ENCODE assay signal across 19 cellular contexts in genomic region chr7:157493017-157493416, GRCh38.
DNase-seq lines count a peak whose midpoint lies in the region; ATAC-seq, FAIRE-seq and TF ChIP-seq lines count a peak whose summit lies in the region.
"Had no signal": no experiment of that assay in that cellular context is flagged by ENCODE, and none has a peak within 500 bp of the region (broad histone marks: within the 10 kb centered on the region; RNA-seq: fewer than 3 reads in every experiment).

No MANE protein-coding gene starts in this region.

- no peaks in the 10 kb centered on the region for H3K27me3 Mint-ChIP-seq in activated naive CD4-positive, alpha-beta T cell treated with anti-CD3 and anti-CD28 coated beads, Interleukin-2, amount 50 U/mL, for 24 hours
- peaks cover 28% of the 10 kb centered on the region for H3K27me3 Mint-ChIP-seq in activated naive CD4-positive, alpha-beta T cell treated with anti-CD3 and anti-CD28 coated beads, Interleukin-2, amount 10 ng/mL, durations not matched to agents 7 days and 5 days
- H3K27me3 Mint-ChIP-seq in stimulated activated naive CD8-positive, alpha-beta T cell treated with anti-CD3 and anti-CD28 coated beads, Interleukin-15, amount 100 ng/mL, for 72 hours = peaks cover 25% of the 10 kb centered on the region

- H3K27ac ChIP-seq in testis = no peak overlapping the region
- H3K27ac ChIP-seq: WERI-Rb-1 had no signal

- no peak for TF ChIP-seq POLR2A in testis (IDR thresholded peaks at IDR 0.05)

- ATAC-seq in stimulated activated naive CD8-positive, alpha-beta T cell treated with anti-CD3 and anti-CD28 coated beads, Interleukin-15, amount 100 ng/mL, for 72 hours = no peak
- ATAC-seq: HCT116 had no signal

- CTCF ChIA-PET in activated naive CD4-positive, alpha-beta T cell treated with anti-CD3 and anti-CD28 coated beads, Interleukin-2, amount 10 ng/mL, durations not matched to agents 7 days and 5 days (lab: Charles Lee) = interaction anchor here (1.0 kb wide), 1 partner anchor 21 kb away, joined by 3 read pairs; no protein-coding TSS in a partner anchor

- H3K27ac Mint-ChIP-seq in activated naive CD4-positive, alpha-beta T cell treated with anti-CD3 and anti-CD28 coated beads, Interleukin-2, amount 50 U/mL, for 24 hours = peak overlapping the region; percentile 30
- H3K27ac Mint-ChIP-seq in activated naive CD4-positive, alpha-beta T cell treated with anti-CD3 and anti-CD28 coated beads, Interleukin-2, amount 10 ng/mL, durations not matched to agents 7 days and 5 days = no peak overlapping the region
- no peak overlapping the region for H3K27ac Mint-ChIP-seq in stimulated activated naive CD8-positive, alpha-beta T cell treated with anti-CD3 and anti-CD28 coated beads, Interleukin-15, amount 100 ng/mL, for 72 hours
- H3K27ac Mint-ChIP-seq: mesothelial cell of epicardium had no signal

- DNase-seq in activated naive CD4-positive, alpha-beta T cell treated with anti-CD3 and anti-CD28 coated beads, Interleukin-2, amount 10 ng/mL, durations not matched to agents 7 days and 5 days = no peak
- DNase-seq in NCI-H226 (peak; percentile 32), bronchial epithelial cell (ENCODE audit: low read depth) (no peak), testis (peak; percentile 11), NCI-H446 (lab: John Stamatoyannopoulos, UW) (no peak)
- no peak for DNase-seq in stimulated activated naive CD8-positive, alpha-beta T cell treated with anti-CD3 and anti-CD28 coated beads, Interleukin-15, amount 100 ng/mL, for 72 hours
- DNase-seq: activated effector memory CD4-positive, alpha-beta T cell treated with anti-CD3 and anti-CD28 coated beads, Interleukin-2, amount 50 U/mL, for 16 hours; amniotic stem cell; CD4-positive, alpha-beta memory T cell; central memory CD4-positive, alpha-beta T cell; DMS53; effector CD4-positive, alpha-beta T cell; NCI-H2029; small intestine; WERI-Rb-1 had no signal

- peak; percentile 55 for FAIRE-seq in bronchial epithelial cell (lab: Jason Lieb, UNC)
- FAIRE-seq: small intestine had no signal

- H3K4me1 ChIP-seq in testis = no peaks in the 10 kb centered on the region

- peaks cover 55% of the 10 kb centered on the region for H3K4me1 Mint-ChIP-seq in activated naive CD4-positive, alpha-beta T cell treated with anti-CD3 and anti-CD28 coated beads, Interleukin-2, amount 50 U/mL, for 24 hours
- peaks cover 51% of the 10 kb centered on the region for H3K4me1 Mint-ChIP-seq in activated naive CD4-positive, alpha-beta T cell treated with anti-CD3 and anti-CD28 coated beads, Interleukin-2, amount 10 ng/mL, durations not matched to agents 7 days and 5 days
- peaks cover 59% of the 10 kb centered on the region for H3K4me1 Mint-ChIP-seq in stimulated activated naive CD8-positive, alpha-beta T cell treated with anti-CD3 and anti-CD28 coated beads, Interleukin-15, amount 100 ng/mL, for 72 hours
- H3K4me1 Mint-ChIP-seq: mesothelial cell of epicardium had no signal

- intact Hi-C loops in testis (cut with DNase I; ENCODE audit: low total_unique reads) = no loop called here

- no peak for TF ChIP-seq CTCF in bronchial epithelial cell (IDR thresholded peaks at IDR 0.05; ENCODE audit: insufficient read depth, low read length, severe bottlenecking)
- TF ChIP-seq CTCF in testis (IDR thresholded peaks at IDR 0.05) = no peak

- H3K4me3 ChIP-seq in bronchial epithelial cell (ENCODE audit: low read depth, low read length) (no peak overlapping the region), testis (no peak overlapping the region)

- no peaks in the 10 kb centered on the region for H3K27me3 ChIP-seq in bronchial epithelial cell (ENCODE audit: control insufficient read depth, insufficient read depth, low read length)
- H3K27me3 ChIP-seq in testis = no peaks in the 10 kb centered on the region

- H3K36me3 ChIP-seq in bronchial epithelial cell (ENCODE audit: control insufficient read depth, insufficient read depth, low read length) (no peaks in the 10 kb centered on the region), testis (ENCODE audit: low read depth, missing control alignments) (no peaks in the 10 kb centered on the region)
- H3K36me3 ChIP-seq: WERI-Rb-1 had no signal

- WGBS in testis, 2 donors = 61 to 85% methylated on average over 3 to 5 of the region's 5 CpGs

- no peaks in the 10 kb centered on the region for H3K9me3 ChIP-seq in testis

- no peaks in the 10 kb centered on the region for H3K9me3 Mint-ChIP-seq in activated naive CD4-positive, alpha-beta T cell treated with anti-CD3 and anti-CD28 coated beads, Interleukin-2, amount 50 U/mL, for 24 hours
- H3K9me3 Mint-ChIP-seq in activated naive CD4-positive, alpha-beta T cell treated with anti-CD3 and anti-CD28 coated beads, Interleukin-2, amount 10 ng/mL, durations not matched to agents 7 days and 5 days = peaks cover 21% of the 10 kb centered on the region
- peaks cover 7 to 8% of the 10 kb centered on the region in 2 donors for H3K9me3 Mint-ChIP-seq in stimulated activated naive CD8-positive, alpha-beta T cell treated with anti-CD3 and anti-CD28 coated beads, Interleukin-15, amount 100 ng/mL, for 72 hours

- H3K4me3 Mint-ChIP-seq in activated naive CD4-positive, alpha-beta T cell treated with anti-CD3 and anti-CD28 coated beads, Interleukin-2, amount 50 U/mL, for 24 hours = no peak overlapping the region
- H3K4me3 Mint-ChIP-seq in activated naive CD4-positive, alpha-beta T cell treated with anti-CD3 and anti-CD28 coated beads, Interleukin-2, amount 10 ng/mL, durations not matched to agents 7 days and 5 days = no peak overlapping the region
- H3K4me3 Mint-ChIP-seq in stimulated activated naive CD8-positive, alpha-beta T cell treated with anti-CD3 and anti-CD28 coated beads, Interleukin-15, amount 100 ng/mL, for 72 hours = no peak overlapping the region
- H3K4me3 Mint-ChIP-seq: IgD-negative memory B cell, mesothelial cell of epicardium had no signal

- peaks cover 2% of the 10 kb centered on the region for H3K36me3 Mint-ChIP-seq in activated naive CD4-positive, alpha-beta T cell treated with anti-CD3 and anti-CD28 coated beads, Interleukin-2, amount 50 U/mL, for 24 hours
- H3K36me3 Mint-ChIP-seq in activated naive CD4-positive, alpha-beta T cell treated with anti-CD3 and anti-CD28 coated beads, Interleukin-2, amount 10 ng/mL, durations not matched to agents 7 days and 5 days = peaks cover 28% of the 10 kb centered on the region
- H3K36me3 Mint-ChIP-seq: mesothelial cell of epicardium had no signal

Comparison
In these comparisons a context has a peak if more than half of its experiments do, and no peak if none do; other contexts are left out.
1. DNase-seq: peak in NCI-H226 (single experiment) and testis (single experiment); none in activated naive CD4-positive, alpha-beta T cell treated with anti-CD3 and anti-CD28 coated beads, Interleukin-2, amount 10 ng/mL, durations not matched to agents 7 days and 5 days (single experiment), bronchial epithelial cell (single experiment), stimulated activated naive CD8-positive, alpha-beta T cell treated with anti-CD3 and anti-CD28 coated beads, Interleukin-15, amount 100 ng/mL, for 72 hours (0 of 2) and NCI-H446 (0 of 2).